Comparison of ENCODE assay signal across 15 cellular contexts in genomic region chr6:56652231-56652630, GRCh38. TPM values are rescaled to one million over a fixed set of nuclear protein-coding genes. Genes with fewer than 3 reads are reported as not detected.
DNase-seq lines count a peak whose midpoint lies in the region; ATAC-seq and TF ChIP-seq lines count a peak whose summit lies in the region.
"Had no signal": no experiment of that assay in that cellular context is flagged by ENCODE, and none has a peak within 500 bp of the region (broad histone marks: within the 10 kb centered on the region; RNA-seq: fewer than 3 reads in every experiment).

No MANE protein-coding gene starts in this region.

- RAD21 ChIA-PET in HCT116 (lab: Charles Lee; ENCODE audit: low non-redundant PET in 1 of 2, low total read pairs in 2 of 2, uncharacterized antibody in 2 of 2, unreplicated experiment in 2 of 2), result no interaction called here

- intact Hi-C loops in HCT116 (cut with micrococcal nuclease), result loop anchor here (5.0 kb wide), 1 partner anchor 105 kb away; no protein-coding TSS in a partner anchor

- no peak for TF ChIP-seq CTCF in HCT116 (IDR thresholded peaks at IDR 0.05 in 2 of 3, conservative IDR thresholded peaks at IDR 0.05 in 1 of 3; ENCODE audit: borderline replicate concordance in 1 of 3, insufficient read depth in 1 of 3, low read depth in 2 of 3, low read length in 2 of 3)

- no peak for TF ChIP-seq RAD21 in HCT116 (IDR thresholded peaks at IDR 0.05; ENCODE audit: low read depth)

- peaks cover 0 to 10% of the 10 kb centered on the region in 2 experiments; a peak in 1 of 4 replicates for H3K36me3 ChIP-seq in HCT116 (ENCODE audit: control insufficient read depth in 1 of 2, insufficient read depth in 2 of 2, low read length in 2 of 2)
- H3K36me3 ChIP-seq: ovary had no signal

- H3K9ac ChIP-seq in HCT116 (ENCODE audit: low read length), result no peak overlapping the region

- no peaks in the 10 kb centered on the region for H3K9me2 ChIP-seq in HCT116 (ENCODE audit: insufficient read depth)

- BruUV-seq in HCT116 (replicated peaks; lab: Mats Ljungman, UMichigan), result no TSS peak

- H3K4me1 ChIP-seq in HCT116 (ENCODE audit: control insufficient read depth in 1 of 2, insufficient read depth in 2 of 2, low read length in 2 of 2), result peaks cover 60 to 80% of the 10 kb centered on the region in 2 experiments

- peak overlapping the region; percentile 86 for H3K27ac ChIP-seq in HCT116 (ENCODE audit: low read depth, low read length)
- peak overlapping the region; percentile 51 for H3K27ac ChIP-seq in substantia nigra (ENCODE audit: low read depth, low read length, poor library complexity, severe bottlenecking)
- H3K27ac ChIP-seq: ovary had no signal

- no peaks in the 10 kb centered on the region for H3K9me3 ChIP-seq in HCT116 (ENCODE audit: control insufficient read depth in 1 of 2, insufficient read depth in 1 of 2, low read depth in 1 of 2, low read length in 2 of 2)
- H3K9me3 ChIP-seq: ovary had no signal

- peaks cover 3% of the 10 kb centered on the region; the same call in 1 of the 2 replicates for H3K79me2 ChIP-seq in HCT116 (ENCODE audit: insufficient read depth, low read length)

- no peak overlapping the region for H3K4me3 ChIP-seq in HCT116 (replicated peaks in 1 of 2; ENCODE audit: low read depth in 1 of 2, low read length in 2 of 2)
- H3K4me3 ChIP-seq: lung, ovary had no signal

- H2AFZ ChIP-seq in HCT116 (ENCODE audit: low read depth, low read length, poor library complexity, severe bottlenecking), result no peak overlapping the region

- POLR2A ChIA-PET in HCT116 (lab: Charles Lee), result interaction anchor here (1.0 to 1.2 kb wide), 2 partner anchors 9 to 11 kb away, joined by 3 to 4 read pairs; no protein-coding TSS in a partner anchor

- CTCF ChIA-PET in HCT116 (lab: Charles Lee), result no interaction called here

- TF ChIP-seq POLR2A in HCT116 (IDR thresholded peaks at IDR 0.05; ENCODE audit: borderline replicate concordance, extremely low read depth, insufficient read depth, insufficient read length), result no peak

- H4K20me1 ChIP-seq in HCT116 (ENCODE audit: insufficient read depth), result no peaks in the 10 kb centered on the region

- no peaks in the 10 kb centered on the region for H3K27me3 ChIP-seq in HCT116 (ENCODE audit: insufficient read depth, low read length)
- H3K27me3 ChIP-seq: ovary had no signal

- peak overlapping the region; percentile 37 for H3K4me2 ChIP-seq in HCT116 (ENCODE audit: low read length)

- no peak for DNase-seq in HCT116 (ENCODE audit: low read depth, low spot score)
- DNase-seq in amniotic epithelial cell (ENCODE audit: low read depth), result peak; percentile 80
- DNase-seq in fibroblast of peridontal ligament (ENCODE audit: extremely low read depth), result peak; percentile 23
- DNase-seq in substantia nigra (lab: John Stamatoyannopoulos, UW), result no peak
- DNase-seq in NCI-H1048 (lab: John Stamatoyannopoulos, UW), result no peak
- no peak for DNase-seq in T-helper 9 cell
- DNase-seq in SIG-M5 treated with dmso at 0.1 percent for 504 hours (lab: John Stamatoyannopoulos, UW; ENCODE audit: unreplicated experiment), result no peak
- DNase-seq: activated CD8-positive, alpha-beta memory T cell treated with anti-CD3 and anti-CD28 coated beads, Interleukin-2, amount 10 ng/mL, durations not matched to agents 7 days and 5 days; CD4-positive, alpha-beta T cell; effector memory CD8-positive, alpha-beta T cell; MM.1S; ovary; stimulated activated naive CD8-positive, alpha-beta T cell treated with anti-CD3 and anti-CD28 coated beads, Interleukin-15, Interleukin-2, amounts not matched to agents 100 U/mL and 50 U/mL, for 24 hours had no signal

- ATAC-seq in HCT116 (peak; percentile 66), GM21825 (IDR thresholded peaks at IDR 0.05; ENCODE audit: unreplicated experiment) (no peak)
- ATAC-seq: activated CD8-positive, alpha-beta memory T cell treated with anti-CD3 and anti-CD28 coated beads, Interleukin-2, amount 10 ng/mL, durations not matched to agents 7 days and 5 days; effector memory CD8-positive, alpha-beta T cell; stimulated activated naive CD8-positive, alpha-beta T cell treated with anti-CD3 and anti-CD28 coated beads, Interleukin-15, Interleukin-2, amounts not matched to agents 100 U/mL and 50 U/mL, for 24 hours had no signal

TF ChIP-seq in HCT116, 20 proteins besides CTCF, POLR2A, EP300 and RAD21:
- TF ChIP-seq POLR2AphosphoS5 (IDR thresholded peaks at IDR 0.05; ENCODE audit: low read depth, low read length), result no peak
- TF ChIP-seq JUND (IDR thresholded peaks at IDR 0.05), result no peak; the same call in 1 of the 2 replicates
- TF ChIP-seq ZNF274 (IDR thresholded peaks at IDR 0.05; ENCODE audit: low read depth, low read length), result no peak
- TF ChIP-seq CBX3 (IDR thresholded peaks at IDR 0.05; ENCODE audit: low read depth), result no peak
- peak; percentile 41; the same call in 1 of the 2 replicates for TF ChIP-seq EGR1 (IDR thresholded peaks at IDR 0.05; ENCODE audit: low read depth)
- TF ChIP-seq ZFX (IDR thresholded peaks at IDR 0.05), result no peak
- peak; percentile 28; the same call in 1 of the 2 replicates for TF ChIP-seq SP1 (IDR thresholded peaks at IDR 0.05; ENCODE audit: low read depth)
- no peak for TF ChIP-seq TCF7L2 (IDR thresholded peaks at IDR 0.05; ENCODE audit: borderline replicate concordance, extremely low read depth, insufficient read depth, insufficient read length)

RNA-seq across cellular contexts. Expression of gene DST, which starts 9.5 kb away (rescaled TPM):
- total RNA-seq in HCT116 (2021; ENCODE audit: unreplicated experiment), result 144 TPM
- 57.7 and 68.9 TPM in 2 replicates for polyA plus RNA-seq in HCT116 (2012)

Comparison
In these comparisons a context has a peak if more than half of its experiments do, and no peak if none do; other contexts are left out.
1. DNase-seq: peak in amniotic epithelial cell (single experiment) and fibroblast of peridontal ligament (single experiment); none in HCT116 (single experiment), substantia nigra (0 of 49), NCI-H1048 (single experiment), T-helper 9 cell (single experiment) and SIG-M5 treated with dmso at 0.1 percent for 504 hours (single experiment).